ENCODE assay signal across 23 cellular contexts in the genomic region with DNA sequence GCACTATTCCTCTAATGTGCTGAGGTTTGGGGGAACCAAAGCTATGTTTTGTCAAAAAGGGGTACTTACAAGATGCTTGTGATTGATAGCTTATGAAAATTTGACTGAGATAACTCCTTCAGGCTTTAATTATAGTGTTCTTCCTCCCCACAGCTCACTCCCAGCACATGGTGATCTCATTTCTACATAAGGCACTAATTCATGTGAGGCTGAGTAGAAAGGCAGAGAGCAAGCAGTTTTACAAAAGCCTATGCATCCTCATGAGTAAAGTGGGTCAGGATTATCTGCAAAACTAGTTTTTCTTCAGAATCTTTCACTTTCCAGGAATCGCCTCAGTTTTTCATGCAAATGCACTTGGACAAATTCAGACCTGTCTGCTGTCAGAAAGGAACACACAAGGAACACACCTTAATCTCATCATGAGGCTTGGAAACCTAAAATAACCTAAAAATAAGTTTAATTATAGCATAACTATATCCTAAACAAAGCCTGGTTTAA.
"Had no signal": no experiment of that assay in that cellular context is flagged by ENCODE, and none has a peak within 500 bp of the region (broad histone marks: within the 10 kb centered on the region; RNA-seq: fewer than 3 reads in every experiment).

No MANE protein-coding gene starts in this region.

- H3K27me3 Mint-ChIP-seq: dendritic cell treated with granulocyte-macrophage colony-stimulating factor and Interleukin-4, amounts not matched to agents 40 ng/mL and 50 ng/mL, for 4 days; effector memory CD8-positive, alpha-beta T cell; memory B cell; naive thymus-derived CD4-positive, alpha-beta T cell had no signal

- H3K4me2 ChIP-seq: hepatocyte had no signal

- H3K4me1 ChIP-seq: colonic mucosa, gastroesophageal sphincter, heart left ventricle, left lung, lower lobe of right lung had no signal

- H3K27me3 ChIP-seq: colonic mucosa, esophagus squamous epithelium, gastroesophageal sphincter, hepatocyte, left lung had no signal

- H3K36me3 Mint-ChIP-seq: immature natural killer cell; memory B cell; naive thymus-derived CD4-positive, alpha-beta T cell had no signal

- ATAC-seq: effector memory CD8-positive, alpha-beta T cell; gastroesophageal sphincter; heart left ventricle; left cardiac atrium; left lung; left ventricle myocardium superior; lower lobe of right lung; naive thymus-derived CD4-positive, alpha-beta T cell had no signal

- H3K4me1 Mint-ChIP-seq: endodermal cell; immature natural killer cell; memory B cell; naive thymus-derived CD4-positive, alpha-beta T cell had no signal

- H3K4me3 Mint-ChIP-seq: dendritic cell treated with granulocyte-macrophage colony-stimulating factor and Interleukin-4, amounts not matched to agents 40 ng/mL and 50 ng/mL, for 4 days; effector memory CD8-positive, alpha-beta T cell; endodermal cell; immature natural killer cell; memory B cell; naive thymus-derived CD4-positive, alpha-beta T cell had no signal

- H3K27ac ChIP-seq: colonic mucosa, esophagus squamous epithelium, gastroesophageal sphincter, heart left ventricle, hepatocyte, left lung, lower lobe of right lung had no signal

- H3K36me3 ChIP-seq: colonic mucosa, esophagus squamous epithelium, gastroesophageal sphincter, heart left ventricle, left lung, lower lobe of right lung had no signal

- H3K9me3 Mint-ChIP-seq: endodermal cell, memory B cell had no signal

- H3K9me3 ChIP-seq: colonic mucosa, esophagus squamous epithelium, gastroesophageal sphincter, heart left ventricle, left lung, lower lobe of right lung had no signal

- H3K27ac Mint-ChIP-seq: dendritic cell treated with granulocyte-macrophage colony-stimulating factor and Interleukin-4, amounts not matched to agents 40 ng/mL and 50 ng/mL, for 4 days; effector memory CD8-positive, alpha-beta T cell; endodermal cell; immature natural killer cell; memory B cell; naive thymus-derived CD4-positive, alpha-beta T cell had no signal

- H3K79me2 ChIP-seq: hepatocyte had no signal

- H3K4me3 ChIP-seq: colonic mucosa, esophagus squamous epithelium, gastroesophageal sphincter, heart left ventricle, hepatocyte, left lung, lower lobe of right lung had no signal

- H2AFZ ChIP-seq: hepatocyte had no signal

- DNase-seq: colonic mucosa; cortex of kidney; effector CD8-positive, alpha-beta T cell; effector memory CD8-positive, alpha-beta T cell; endodermal cell; esophagus squamous epithelium; heart left ventricle; hypothalamus; immature natural killer cell; islet precursor cell; left cardiac atrium; left lung; left ventricle myocardium superior; lower lobe of right lung; mesendoderm; midbrain; naive thymus-derived CD4-positive, alpha-beta T cell had no signal

- FAIRE-seq: endometrium, frontal cortex had no signal
